15 cellular contexts compared by ENCODE assay signal in the genomic region with DNA sequence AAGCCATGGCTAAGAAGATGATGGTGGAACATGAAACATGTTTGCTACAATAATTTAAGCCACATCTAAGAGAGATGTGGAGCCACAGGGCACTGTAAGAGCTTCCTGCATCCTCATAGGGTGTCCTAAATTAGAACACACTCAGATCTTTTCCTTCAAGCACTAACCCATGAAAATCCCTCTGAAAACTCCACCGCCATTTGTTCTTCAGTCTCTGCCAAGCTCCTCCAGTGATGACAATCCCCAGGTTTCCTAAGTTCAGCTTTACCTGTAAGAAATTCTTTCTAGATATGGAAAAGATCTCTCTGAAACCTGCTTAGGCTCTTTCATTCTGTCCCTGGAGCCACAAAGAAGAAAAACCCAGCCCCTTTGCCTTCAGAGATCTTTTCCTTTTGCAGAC.
DNase-seq lines count a peak whose midpoint lies in the region; ATAC-seq and TF ChIP-seq lines count a peak whose summit lies in the region.
"Had no signal": no experiment of that assay in that cellular context is flagged by ENCODE, and none has a peak within 500 bp of the region (broad histone marks: within the 10 kb centered on the region; RNA-seq: fewer than 3 reads in every experiment).

No MANE protein-coding gene starts in this region.

- no peaks in the 10 kb centered on the region for H3K36me3 Mint-ChIP-seq in CD4-positive, alpha-beta memory T cell
- peaks cover 13% of the 10 kb centered on the region for H3K36me3 Mint-ChIP-seq in activated T-helper 1 cell treated with anti-CD3 and anti-CD28 coated beads, Interleukin-12 subunit alpha, Interleukin-12 subunit beta, Interleukin-2, Interleukin-4 antibody, amounts not matched to agents 30 ng/mL and 10 ng/mL and 1 ng/mL, durations not matched to agents 14 hours and 24 hours and 36 hours (ENCODE audit: low read depth)
- H3K36me3 Mint-ChIP-seq in naive thymus-derived CD4-positive, alpha-beta T cell: peaks cover 0 to 31% (median 4%) of the 10 kb centered on the region in 5 donors
- H3K36me3 Mint-ChIP-seq in progenitor cell of endocrine pancreas (ENCODE audit: insufficient read depth): no peaks in the 10 kb centered on the region
- H3K36me3 Mint-ChIP-seq: IgD-negative memory B cell had no signal

- H3K27ac ChIP-seq in CD4-positive, alpha-beta memory T cell (ENCODE audit: low read depth, low read length): no peak overlapping the region
- H3K27ac ChIP-seq in HUES48 (ENCODE audit: low read depth, low read length): peak overlapping the region; percentile 31
- H3K27ac ChIP-seq in naive thymus-derived CD4-positive, alpha-beta T cell (ENCODE audit: low read depth, low read length): no peak overlapping the region
- H3K27ac ChIP-seq: brain microvascular endothelial cell, sigmoid colon had no signal

- H3K9me3 Mint-ChIP-seq in CD4-positive, alpha-beta memory T cell: peaks cover 0 to 12% (median under 1%) of the 10 kb centered on the region in 8 donors
- H3K9me3 Mint-ChIP-seq in activated T-helper 1 cell treated with anti-CD3 and anti-CD28 coated beads, Interleukin-12 subunit alpha, Interleukin-12 subunit beta, Interleukin-2, Interleukin-4 antibody, amounts not matched to agents 30 ng/mL and 10 ng/mL and 1 ng/mL, durations not matched to agents 14 hours and 24 hours and 36 hours: peaks cover 8% of the 10 kb centered on the region
- peaks cover under 1 to 17% (median 6%) of the 10 kb centered on the region in 11 donors for H3K9me3 Mint-ChIP-seq in naive thymus-derived CD4-positive, alpha-beta T cell
- H3K9me3 Mint-ChIP-seq in progenitor cell of endocrine pancreas (ENCODE audit: low read depth): peaks cover under 1% of the 10 kb centered on the region

- peak overlapping the region in 7 of 8 donors; percentile 39 to 88 (median 58) for H3K4me3 Mint-ChIP-seq in CD4-positive, alpha-beta memory T cell
- H3K4me3 Mint-ChIP-seq in activated T-helper 1 cell treated with anti-CD3 and anti-CD28 coated beads, Interleukin-12 subunit alpha, Interleukin-12 subunit beta, Interleukin-2, Interleukin-4 antibody, amounts not matched to agents 30 ng/mL and 10 ng/mL and 1 ng/mL, durations not matched to agents 14 hours and 24 hours and 36 hours: peak overlapping the region; percentile 35
- H3K4me3 Mint-ChIP-seq in naive thymus-derived CD4-positive, alpha-beta T cell: peak overlapping the region; percentile 20 to 82 (median 66)
- no peak overlapping the region for H3K4me3 Mint-ChIP-seq in progenitor cell of endocrine pancreas (ENCODE audit: low read depth)
- H3K4me3 Mint-ChIP-seq: IgD-negative memory B cell had no signal

- no peak overlapping the region for H3K9ac ChIP-seq in HUES48 (ENCODE audit: low read depth, low read length)

- no peak for DNase-seq in CD4-positive, alpha-beta memory T cell
- no peak for DNase-seq in activated T-helper 1 cell treated with anti-CD3 and anti-CD28 coated beads, Interleukin-12 subunit alpha, Interleukin-12 subunit beta, Interleukin-2, Interleukin-4 antibody, amounts not matched to agents 30 ng/mL and 10 ng/mL and 1 ng/mL, durations not matched to agents 14 hours and 24 hours and 36 hours (ENCODE audit: low spot score)
- peak in 2 of 9 donors; percentile 26 for DNase-seq in naive thymus-derived CD4-positive, alpha-beta T cell
- DNase-seq in cerebellum (ENCODE audit: low spot score) (no peak), progenitor cell of endocrine pancreas (ENCODE audit: low spot score, unreplicated experiment) (no peak)
- DNase-seq: brain microvascular endothelial cell, NCI-H2081 treated with DMSO at 0.1 percent for 48 hours, NCI-H524, sigmoid colon had no signal

- no peak for TF ChIP-seq CTCF in progenitor cell of endocrine pancreas (IDR thresholded peaks at IDR 0.05; ENCODE audit: unreplicated experiment)

- ATAC-seq in naive thymus-derived CD4-positive, alpha-beta T cell: no peak
- ATAC-seq in GM21717 (IDR thresholded peaks at IDR 0.05; ENCODE audit: unreplicated experiment): no peak
- ATAC-seq: esophagus mucosa, left lobe of liver, Right ventricle myocardium inferior had no signal

- no peaks in the 10 kb centered on the region for H3K36me3 ChIP-seq in CD4-positive, alpha-beta memory T cell (ENCODE audit: insufficient read depth, low read length)
- H3K36me3 ChIP-seq in HUES48 (ENCODE audit: control insufficient read depth, insufficient read depth, low read length): no peaks in the 10 kb centered on the region
- no peaks in the 10 kb centered on the region for H3K36me3 ChIP-seq in naive thymus-derived CD4-positive, alpha-beta T cell (ENCODE audit: control insufficient read depth in 2 of 3, insufficient read depth in 3 of 3, low read length in 3 of 3)
- H3K36me3 ChIP-seq: brain microvascular endothelial cell, sigmoid colon had no signal

- H3K27me3 ChIP-seq in CD4-positive, alpha-beta memory T cell (ENCODE audit: insufficient read depth, low read length): no peaks in the 10 kb centered on the region
- H3K27me3 ChIP-seq in HUES48 (ENCODE audit: control insufficient read depth, insufficient read depth, low read length): no peaks in the 10 kb centered on the region
- H3K27me3 ChIP-seq in naive thymus-derived CD4-positive, alpha-beta T cell (ENCODE audit: control insufficient read depth in 2 of 2, insufficient read depth in 2 of 2, low read length in 2 of 2): no peaks in the 10 kb centered on the region
- H3K27me3 ChIP-seq: brain microvascular endothelial cell, sigmoid colon had no signal

- H3K27ac Mint-ChIP-seq in CD4-positive, alpha-beta memory T cell: peak overlapping the region; percentile 48 to 95 (median 77)
- H3K27ac Mint-ChIP-seq in activated T-helper 1 cell treated with anti-CD3 and anti-CD28 coated beads, Interleukin-12 subunit alpha, Interleukin-12 subunit beta, Interleukin-2, Interleukin-4 antibody, amounts not matched to agents 30 ng/mL and 10 ng/mL and 1 ng/mL, durations not matched to agents 14 hours and 24 hours and 36 hours: peak overlapping the region; percentile 81
- peak overlapping the region; percentile 75 to 96 (median 88) for H3K27ac Mint-ChIP-seq in naive thymus-derived CD4-positive, alpha-beta T cell
- H3K27ac Mint-ChIP-seq in progenitor cell of endocrine pancreas: no peak overlapping the region
- H3K27ac Mint-ChIP-seq: IgD-negative memory B cell had no signal

- peaks cover 64 to 92% (median 77%) of the 10 kb centered on the region in 4 donors for H3K4me1 Mint-ChIP-seq in CD4-positive, alpha-beta memory T cell
- peaks cover 78% of the 10 kb centered on the region for H3K4me1 Mint-ChIP-seq in activated T-helper 1 cell treated with anti-CD3 and anti-CD28 coated beads, Interleukin-12 subunit alpha, Interleukin-12 subunit beta, Interleukin-2, Interleukin-4 antibody, amounts not matched to agents 30 ng/mL and 10 ng/mL and 1 ng/mL, durations not matched to agents 14 hours and 24 hours and 36 hours (ENCODE audit: low read depth)
- peaks cover 57 to 88% (median 87%) of the 10 kb centered on the region in 7 donors for H3K4me1 Mint-ChIP-seq in naive thymus-derived CD4-positive, alpha-beta T cell
- no peaks in the 10 kb centered on the region for H3K4me1 Mint-ChIP-seq in progenitor cell of endocrine pancreas (ENCODE audit: low read depth)

- no peaks in the 10 kb centered on the region for H3K27me3 Mint-ChIP-seq in CD4-positive, alpha-beta memory T cell
- no peaks in the 10 kb centered on the region for H3K27me3 Mint-ChIP-seq in activated T-helper 1 cell treated with anti-CD3 and anti-CD28 coated beads, Interleukin-12 subunit alpha, Interleukin-12 subunit beta, Interleukin-2, Interleukin-4 antibody, amounts not matched to agents 30 ng/mL and 10 ng/mL and 1 ng/mL, durations not matched to agents 14 hours and 24 hours and 36 hours (ENCODE audit: insufficient read depth)
- no peaks in the 10 kb centered on the region for H3K27me3 Mint-ChIP-seq in naive thymus-derived CD4-positive, alpha-beta T cell
- H3K27me3 Mint-ChIP-seq in progenitor cell of endocrine pancreas: peaks cover 5% of the 10 kb centered on the region
- H3K27me3 Mint-ChIP-seq: IgD-negative memory B cell had no signal

- POLR2A ChIA-PET in CD4-positive, alpha-beta memory T cell (lab: Charles Lee; ENCODE audit: partially characterized antibody): interaction anchor here (0.6 to 9.3 kb wide), 12 partner anchors 11 to 1565 kb away, joined by 3 to 66 read pairs (median 3); no protein-coding TSS in a partner anchor
- POLR2A ChIA-PET in naive thymus-derived CD4-positive, alpha-beta T cell (lab: Charles Lee): interaction anchor here (0.8 to 1.4 kb wide), 4 partner anchors 9 to 274 kb away, joined by 3 to 4 read pairs (median 3); no protein-coding TSS in a partner anchor

- H3K4me3 ChIP-seq in CD4-positive, alpha-beta memory T cell (ENCODE audit: low read length in 2 of 2): no peak overlapping the region
- H3K4me3 ChIP-seq in HUES48 (ENCODE audit: low read depth, low read length): no peak overlapping the region
- H3K4me3 ChIP-seq in naive thymus-derived CD4-positive, alpha-beta T cell (ENCODE audit: low read length): peak overlapping the region; percentile 15
- H3K4me3 ChIP-seq: sigmoid colon had no signal

- H3K9me3 ChIP-seq in CD4-positive, alpha-beta memory T cell (ENCODE audit: control insufficient read depth in 1 of 2, low read length in 2 of 2): peaks cover 0 to 4% of the 10 kb centered on the region in 2 donors
- H3K9me3 ChIP-seq in HUES48 (ENCODE audit: control insufficient read depth, insufficient read depth, low read length): peaks cover 10% of the 10 kb centered on the region
- H3K9me3 ChIP-seq in naive thymus-derived CD4-positive, alpha-beta T cell (ENCODE audit: control insufficient read depth in 2 of 3, low read length in 3 of 3): peaks cover 0 to 5% (median 0%) of the 10 kb centered on the region in 3 experiments
- H3K9me3 ChIP-seq: sigmoid colon had no signal

- peaks cover 76% of the 10 kb centered on the region for H3K4me1 ChIP-seq in CD4-positive, alpha-beta memory T cell (ENCODE audit: insufficient read depth, low read length)
- H3K4me1 ChIP-seq in HUES48 (ENCODE audit: control insufficient read depth, insufficient read depth, low read length): peaks cover 17% of the 10 kb centered on the region; the same call in 1 of the 2 replicates
- H3K4me1 ChIP-seq in naive thymus-derived CD4-positive, alpha-beta T cell (ENCODE audit: control insufficient read depth in 2 of 2, insufficient read depth in 2 of 2, low read length in 2 of 2): peaks cover 75 to 78% of the 10 kb centered on the region in 2 donors
- H3K4me1 ChIP-seq: sigmoid colon had no signal

- CTCF ChIA-PET in CD4-positive, alpha-beta memory T cell (lab: Charles Lee; ENCODE audit: partially characterized antibody): interaction anchor here (1.4 to 1.9 kb wide), 5 partner anchors 9 to 520 kb away, joined by 3 to 6 read pairs (median 4); no protein-coding TSS in a partner anchor
- CTCF ChIA-PET in naive thymus-derived CD4-positive, alpha-beta T cell (lab: Charles Lee): interaction anchor here (0.8 kb wide), 1 partner anchor 20 kb away, joined by 3 read pairs; no protein-coding TSS in a partner anchor

- intact Hi-C loops in CD4-positive, alpha-beta memory T cell (cut with micrococcal nuclease): loop anchor here (10.0 kb wide), 2 partner anchors 250 to 430 kb away; no protein-coding TSS in a partner anchor
- intact Hi-C loops in activated T-helper 1 cell treated with anti-CD3 and anti-CD28 coated beads, Interleukin-12 subunit alpha, Interleukin-12 subunit beta, Interleukin-2, Interleukin-4 antibody, amounts not matched to agents 30 ng/mL and 10 ng/mL and 1 ng/mL, durations not matched to agents 14 hours and 24 hours and 36 hours (cut with micrococcal nuclease): loop anchor here (5.0 to 10.0 kb wide), 3 partner anchors 270 to 473 kb away; no protein-coding TSS in a partner anchor
- intact Hi-C loops in naive thymus-derived CD4-positive, alpha-beta T cell (cut with micrococcal nuclease): loop anchor here in 1 of 2 donors (2.0 to 10.0 kb wide), 4 partner anchors 20 to 430 kb away; no protein-coding TSS in a partner anchor
